Comparison of ENCODE assay signal across 29 cellular contexts in the genomic region with DNA sequence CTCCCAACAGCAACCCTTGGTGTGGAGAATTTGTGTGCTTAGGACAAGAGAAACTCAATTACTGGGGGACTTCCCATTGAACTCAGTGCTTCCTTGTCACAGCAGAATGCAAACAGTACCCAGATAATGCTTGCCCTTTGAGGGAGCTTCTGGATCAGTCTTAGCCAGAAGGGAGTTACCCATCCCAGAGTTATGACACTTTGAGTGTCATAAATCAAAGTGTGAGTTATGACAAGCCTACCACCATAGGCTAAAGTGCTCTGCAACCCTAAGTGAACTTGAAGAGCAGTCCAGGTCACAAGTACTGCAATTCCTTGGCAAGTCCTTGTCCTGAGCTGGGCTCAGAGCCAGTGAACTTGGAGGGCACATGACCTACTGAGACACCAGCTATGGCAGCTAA.
"Had no signal": no experiment of that assay in that cellular context is flagged by ENCODE, and none has a peak within 500 bp of the region (broad histone marks: within the 10 kb centered on the region; RNA-seq: fewer than 3 reads in every experiment).

No MANE protein-coding gene starts in this region.

- H3K9ac ChIP-seq: neural progenitor cell, parathyroid adenoma had no signal

- ATAC-seq: left colon; left lung; lower lobe of right lung; natural killer cell; right lobe of liver; stimulated activated memory B cell treated with anti-CD40 and anti-IgM and Interleukin-4, amounts not matched to agents 10 μg/mL and 1 μg/mL and 100 μg/mL, for 72 hours; stimulated activated naive CD8-positive, alpha-beta T cell treated with anti-CD3 and anti-CD28 coated beads, Interleukin-15, amount 100 ng/mL, for 72 hours had no signal

- H3K4me3 ChIP-seq: left lung, lower lobe of right lung, neural progenitor cell, right atrium auricular region, right lobe of liver, smooth muscle cell, thyroid gland, transverse colon, upper lobe of left lung had no signal

- H3K36me3 ChIP-seq: left lung, lower lobe of right lung, neural progenitor cell, neutrophil, right atrium auricular region, right lobe of liver, thyroid gland, transverse colon, upper lobe of left lung had no signal

- H3K9me3 ChIP-seq: neutrophil, right lobe of liver, thyroid gland, transverse colon had no signal

- H2AFZ ChIP-seq: neural progenitor cell, parathyroid adenoma had no signal

- H3K4me1 ChIP-seq: left lung, lower lobe of right lung, neural progenitor cell, parathyroid adenoma, right atrium auricular region, right lobe of liver, thyroid gland, transverse colon, upper lobe of left lung had no signal

- H3K27ac ChIP-seq: left lung, lower lobe of right lung, neural progenitor cell, neutrophil, parathyroid adenoma, right atrium auricular region, right lobe of liver, thyroid gland, transverse colon, upper lobe of left lung had no signal

- DNase-seq: hypothalamus; immature natural killer cell; kidney; left colon; left lung; lower lobe of right lung; mammary epithelial cell; mesendoderm; naive B cell; natural killer cell; nephron progenitor cell; occipital lobe; right lobe of liver; stimulated activated CD4-positive, alpha-beta T cell treated with anti-CD3 and anti-CD28 coated beads, Interleukin-1b, Interleukin-23, amount 100 ng/mL, for 48 hours; stimulated activated CD4-positive, alpha-beta T cell treated with anti-CD3 and anti-CD28 coated beads, Interleukin-2, amount 100 ng/mL, for 48 hours; stimulated activated CD4-positive, alpha-beta T cell treated with anti-CD3 and anti-CD28 coated beads, Interleukin-4, amount 100 ng/mL, for 4 hours; stimulated activated CD8-positive, alpha-beta memory T cell treated with anti-CD3 and anti-CD28 coated beads, Interleukin-4, amount 100 ng/mL, for 48 hours; stimulated activated naive CD4-positive, alpha-beta T cell treated with Interleukin-2 at 50 U/mL for 16 hours; stimulated activated naive CD8-positive, alpha-beta T cell treated with anti-CD3 and anti-CD28 coated beads, Interleukin-15, amount 100 ng/mL, for 72 hours; substantia nigra; thyroid gland; transverse colon; upper lobe of left lung had no signal

- H3K4me2 ChIP-seq: neural progenitor cell, smooth muscle cell had no signal

- H3K27me3 ChIP-seq: left lung, neural progenitor cell, neutrophil, right atrium auricular region, right lobe of liver, thyroid gland, transverse colon, upper lobe of left lung had no signal
